In genomic region chr11:80595011-80595410, GRCh38 we compare ENCODE assay signal across 18 cellular contexts.
DNase-seq lines count a peak whose midpoint lies in the region; ATAC-seq lines count a peak whose summit lies in the region.
"Had no signal": no experiment of that assay in that cellular context is flagged by ENCODE, and none has a peak within 500 bp of the region (broad histone marks: within the 10 kb centered on the region; RNA-seq: fewer than 3 reads in every experiment).

No MANE protein-coding gene starts in this region.

- no peaks in the 10 kb centered on the region for H3K36me3 Mint-ChIP-seq in T-helper 2 cell treated with Interferon-gamma antibody and Interleukin-4, amounts not matched to agents 5 μg/mL and 100 μg/mL, for 36 hours (ENCODE audit: low read depth)
- no peaks in the 10 kb centered on the region for H3K36me3 Mint-ChIP-seq in activated CD8-positive, alpha-beta T cell treated with anti-CD3 and anti-CD28 coated beads, Interleukin-2, amount 10 ng/mL, durations not matched to agents 7 days and 5 days (ENCODE audit: low read depth)
- H3K36me3 Mint-ChIP-seq: activated naive CD4-positive, alpha-beta T cell treated with anti-CD3 and anti-CD28 coated beads, Interleukin-2, amount 50 U/mL, for 24 hours; memory B cell had no signal

- H3K36me3 ChIP-seq in mesenchymal stem cell (ENCODE audit: control insufficient read depth in 1 of 2, insufficient read depth in 2 of 2, low read depth in 1 of 2, low read length in 2 of 2) = no peaks in the 10 kb centered on the region
- H3K36me3 ChIP-seq: esophagus muscularis mucosa, suprapubic skin had no signal

- no peaks in the 10 kb centered on the region for H3K4me1 ChIP-seq in mesenchymal stem cell (ENCODE audit: control insufficient read depth, insufficient read depth, low read depth, low read length)
- H3K4me1 ChIP-seq: esophagus muscularis mucosa, suprapubic skin had no signal

- POLR2A ChIA-PET in activated CD8-positive, alpha-beta T cell treated with anti-CD3 and anti-CD28 coated beads, Interleukin-2, amount 10 ng/mL, durations not matched to agents 7 days and 5 days (lab: Charles Lee) = no interaction called here

- H3K9me3 ChIP-seq in mesenchymal stem cell (ENCODE audit: control insufficient read depth, low read length) = no peaks in the 10 kb centered on the region
- H3K9me3 ChIP-seq: esophagus muscularis mucosa, suprapubic skin had no signal

- no peak for ATAC-seq in activated CD8-positive, alpha-beta T cell treated with anti-CD3 and anti-CD28 coated beads, Interleukin-2, amount 10 ng/mL, durations not matched to agents 7 days and 5 days
- ATAC-seq: activated CD4-positive, CD25-positive, alpha-beta regulatory T cell treated with anti-CD3 and anti-CD28 coated beads, Interleukin-2, amount 50 U/mL, for 24 hours; HCT116 had no signal

- no peak overlapping the region for H3K9ac ChIP-seq in mesenchymal stem cell (ENCODE audit: low read length)

- no peak overlapping the region for H4K91ac ChIP-seq in mesenchymal stem cell (ENCODE audit: low read length)

- no peaks in the 10 kb centered on the region for H3K4me1 Mint-ChIP-seq in T-helper 2 cell treated with Interferon-gamma antibody and Interleukin-4, amounts not matched to agents 5 μg/mL and 100 μg/mL, for 36 hours (ENCODE audit: low read depth)
- no peaks in the 10 kb centered on the region for H3K4me1 Mint-ChIP-seq in activated CD8-positive, alpha-beta T cell treated with anti-CD3 and anti-CD28 coated beads, Interleukin-2, amount 10 ng/mL, durations not matched to agents 7 days and 5 days (ENCODE audit: low read depth)
- H3K4me1 Mint-ChIP-seq: activated naive CD4-positive, alpha-beta T cell treated with anti-CD3 and anti-CD28 coated beads, Interleukin-2, amount 50 U/mL, for 24 hours; memory B cell had no signal

- no peak overlapping the region for H2BK5ac ChIP-seq in mesenchymal stem cell (ENCODE audit: low read depth, low read length, poor library complexity, severe bottlenecking)

- no peak overlapping the region for H3K18ac ChIP-seq in mesenchymal stem cell (ENCODE audit: low read depth in 1 of 2, low read length in 2 of 2)

- no peak overlapping the region for H3K14ac ChIP-seq in mesenchymal stem cell (ENCODE audit: low read length in 2 of 2)

- CTCF ChIA-PET in activated CD8-positive, alpha-beta T cell treated with anti-CD3 and anti-CD28 coated beads, Interleukin-2, amount 10 ng/mL, durations not matched to agents 7 days and 5 days (lab: Charles Lee) = no interaction called here

- no peak overlapping the region for H2BK120ac ChIP-seq in mesenchymal stem cell (ENCODE audit: low read depth, low read length)

- no peak overlapping the region for H2BK15ac ChIP-seq in mesenchymal stem cell (ENCODE audit: low read depth, poor library complexity, severe bottlenecking)

- DNase-seq in CMK (ENCODE audit: low read depth) (peak; percentile 17), NCI-H82 treated with DMSO at 0.1 percent for 48 hours (lab: John Stamatoyannopoulos, UW; ENCODE audit: unreplicated experiment) (peak; percentile 12), caudate nucleus (lab: John Stamatoyannopoulos, UW) (no peak), mesenchymal stem cell (peak; percentile 75), DMS79 (lab: John Stamatoyannopoulos, UW) (no peak), NCI-H1436 treated with DMSO at 0.1 percent for 48 hours (lab: John Stamatoyannopoulos, UW) (no peak)
- no peak for DNase-seq in T-helper 2 cell treated with Interferon-gamma antibody and Interleukin-4, amounts not matched to agents 5 μg/mL and 100 μg/mL, for 36 hours (ENCODE audit: low spot score)
- DNase-seq in activated CD8-positive, alpha-beta T cell treated with anti-CD3 and anti-CD28 coated beads, Interleukin-2, amount 10 ng/mL, durations not matched to agents 7 days and 5 days = no peak
- DNase-seq: activated CD8-positive, alpha-beta memory T cell treated with anti-CD3 and anti-CD28 coated beads, Interleukin-2, amount 50 U/mL, for 48 hours; MV-4-11; occipital lobe; stimulated activated CD4-positive, alpha-beta T cell treated with anti-CD3 and anti-CD28 coated beads, Interleukin-12 subunit alpha, Interleukin-12 subunit beta, amount 100 ng/mL, for 4 hours had no signal

- H3K27ac ChIP-seq in caudate nucleus (ENCODE audit: low read depth, low read length) = peak overlapping the region; percentile 52
- H3K27ac ChIP-seq in mesenchymal stem cell (ENCODE audit: low read length, poor library complexity, severe bottlenecking) = no peak overlapping the region
- H3K27ac ChIP-seq: esophagus muscularis mucosa, suprapubic skin had no signal

- H3K23ac ChIP-seq in mesenchymal stem cell (ENCODE audit: low read length in 2 of 2) = no peak overlapping the region

- no peak overlapping the region for H3K4me2 ChIP-seq in mesenchymal stem cell (ENCODE audit: low read length, poor library complexity, severe bottlenecking)

- no peaks in the 10 kb centered on the region for H3K79me1 ChIP-seq in mesenchymal stem cell (replicated peaks; ENCODE audit: low read length, poor library complexity, severe bottlenecking)

- no peak overlapping the region for H2AFZ ChIP-seq in mesenchymal stem cell (ENCODE audit: low read depth, low read length)

- WGBS in mesenchymal stem cell = 0% methylated on average over 2 of the region's 4 CpGs

- no peak overlapping the region for H3K27ac Mint-ChIP-seq in T-helper 2 cell treated with Interferon-gamma antibody and Interleukin-4, amounts not matched to agents 5 μg/mL and 100 μg/mL, for 36 hours
- H3K27ac Mint-ChIP-seq in activated CD8-positive, alpha-beta T cell treated with anti-CD3 and anti-CD28 coated beads, Interleukin-2, amount 10 ng/mL, durations not matched to agents 7 days and 5 days = no peak overlapping the region
- H3K27ac Mint-ChIP-seq: activated naive CD4-positive, alpha-beta T cell treated with anti-CD3 and anti-CD28 coated beads, Interleukin-2, amount 50 U/mL, for 24 hours; memory B cell had no signal

- H3K27me3 Mint-ChIP-seq in T-helper 2 cell treated with Interferon-gamma antibody and Interleukin-4, amounts not matched to agents 5 μg/mL and 100 μg/mL, for 36 hours (ENCODE audit: low read depth) = no peaks in the 10 kb centered on the region
- H3K27me3 Mint-ChIP-seq in activated CD8-positive, alpha-beta T cell treated with anti-CD3 and anti-CD28 coated beads, Interleukin-2, amount 10 ng/mL, durations not matched to agents 7 days and 5 days (ENCODE audit: low read depth) = no peaks in the 10 kb centered on the region
- H3K27me3 Mint-ChIP-seq: activated naive CD4-positive, alpha-beta T cell treated with anti-CD3 and anti-CD28 coated beads, Interleukin-2, amount 50 U/mL, for 24 hours; memory B cell had no signal

- H2BK12ac ChIP-seq in mesenchymal stem cell (ENCODE audit: low read length in 2 of 2) = no peak overlapping the region

- H2AK5ac ChIP-seq in mesenchymal stem cell (ENCODE audit: low read length, severe bottlenecking) = no peak overlapping the region

- no peak overlapping the region for H3K4me3 ChIP-seq in mesenchymal stem cell (ENCODE audit: insufficient read depth in 1 of 2, low read depth in 1 of 2, low read length in 2 of 2)
- H3K4me3 ChIP-seq: esophagus muscularis mucosa, suprapubic skin had no signal

- H3K4ac ChIP-seq in mesenchymal stem cell (ENCODE audit: low read depth in 1 of 2, low read length in 2 of 2) = no peak overlapping the region

- no peak overlapping the region for H4K8ac ChIP-seq in mesenchymal stem cell (ENCODE audit: low read length)

- H3K9me3 Mint-ChIP-seq in T-helper 2 cell treated with Interferon-gamma antibody and Interleukin-4, amounts not matched to agents 5 μg/mL and 100 μg/mL, for 36 hours = peaks cover 5% of the 10 kb centered on the region
- H3K9me3 Mint-ChIP-seq in activated CD8-positive, alpha-beta T cell treated with anti-CD3 and anti-CD28 coated beads, Interleukin-2, amount 10 ng/mL, durations not matched to agents 7 days and 5 days (ENCODE audit: insufficient read depth) = peaks cover 5% of the 10 kb centered on the region

- H3K27me3 ChIP-seq in mesenchymal stem cell (ENCODE audit: control insufficient read depth in 1 of 2, insufficient read depth in 1 of 2, low read length in 2 of 2) = no peaks in the 10 kb centered on the region
- H3K27me3 ChIP-seq: esophagus muscularis mucosa, suprapubic skin had no signal

- H3K4me3 Mint-ChIP-seq in T-helper 2 cell treated with Interferon-gamma antibody and Interleukin-4, amounts not matched to agents 5 μg/mL and 100 μg/mL, for 36 hours = no peak overlapping the region
- no peak overlapping the region for H3K4me3 Mint-ChIP-seq in activated CD8-positive, alpha-beta T cell treated with anti-CD3 and anti-CD28 coated beads, Interleukin-2, amount 10 ng/mL, durations not matched to agents 7 days and 5 days
- H3K4me3 Mint-ChIP-seq: activated naive CD4-positive, alpha-beta T cell treated with anti-CD3 and anti-CD28 coated beads, Interleukin-2, amount 50 U/mL, for 24 hours; memory B cell had no signal

Comparison
In these comparisons a context has a peak if more than half of its experiments do, and no peak if none do; other contexts are left out.
1. DNase-seq: peak in CMK (single experiment), NCI-H82 treated with DMSO at 0.1 percent for 48 hours (single experiment) and mesenchymal stem cell (single experiment); none in caudate nucleus (0 of 61), T-helper 2 cell treated with Interferon-gamma antibody and Interleukin-4, amounts not matched to agents 5 μg/mL and 100 μg/mL, for 36 hours (single experiment), activated CD8-positive, alpha-beta T cell treated with anti-CD3 and anti-CD28 coated beads, Interleukin-2, amount 10 ng/mL, durations not matched to agents 7 days and 5 days (single experiment), DMS79 (single experiment) and NCI-H1436 treated with DMSO at 0.1 percent for 48 hours (single experiment).